In genomic region chr18:24009246-24009645, GRCh38 we compare ENCODE assay signal across 16 cellular contexts. TPM values are rescaled to one million over a fixed set of nuclear protein-coding genes. Genes with fewer than 3 reads are reported as not detected.
DNase-seq lines count a peak whose midpoint lies in the region; ATAC-seq and TF ChIP-seq lines count a peak whose summit lies in the region.
"Had no signal": no experiment of that assay in that cellular context is flagged by ENCODE, and none has a peak within 500 bp of the region (broad histone marks: within the 10 kb centered on the region; RNA-seq: fewer than 3 reads in every experiment).

No MANE protein-coding gene starts in this region.

- no peak for DNase-seq in T-helper 1 cell
- DNase-seq in activated CD8-positive, alpha-beta T cell treated with anti-CD3 and anti-CD28 coated beads for 36 hours = no peak
- DNase-seq in naive thymus-derived CD8-positive, alpha-beta T cell = no peak
- DNase-seq in NCI-H2081 (lab: John Stamatoyannopoulos, UW) = no peak
- DNase-seq in DMS 273 (lab: John Stamatoyannopoulos, UW; ENCODE audit: unreplicated experiment) = no peak
- DNase-seq in NCI-H2196 treated with DMSO at 0.1 percent for 48 hours (lab: John Stamatoyannopoulos, UW; ENCODE audit: unreplicated experiment) = no peak
- DNase-seq: 8988T, EL, GOT3, NCI-H1694, SIG-M5, trophoblast cell had no signal

- TF ChIP-seq CTCF in activated CD8-positive, alpha-beta T cell treated with anti-CD3 and anti-CD28 coated beads for 36 hours (IDR thresholded peaks at IDR 0.05) = no peak

- intact Hi-C loops in activated CD8-positive, alpha-beta T cell treated with anti-CD3 and anti-CD28 coated beads for 36 hours (cut with micrococcal nuclease) = no loop called here

- CTCF ChIA-PET in activated CD8-positive, alpha-beta T cell treated with anti-CD3 and anti-CD28 coated beads for 36 hours (lab: Charles Lee) = interaction anchor here (1.3 kb wide), 1 partner anchor 67 kb away, joined by 4 read pairs; no protein-coding TSS in a partner anchor

- peak overlapping the region; percentile 68 for H3K27ac Mint-ChIP-seq in T-helper 1 cell treated with Interleukin-12 subunit alpha and Interleukin-12 subunit beta and Interleukin-4 antibody, amounts not matched to agents 30 μg/mL and 1 μg/mL, for 36 hours
- peak overlapping the region; percentile 25 for H3K27ac Mint-ChIP-seq in activated CD8-positive, alpha-beta T cell treated with anti-CD3 and anti-CD28 coated beads for 36 hours
- H3K27ac Mint-ChIP-seq in naive thymus-derived CD8-positive, alpha-beta T cell = peak overlapping the region; percentile 83 to 99 (median 94)
- H3K27ac Mint-ChIP-seq: CD14-positive monocyte had no signal

- peaks cover 49% of the 10 kb centered on the region for H3K4me1 Mint-ChIP-seq in T-helper 1 cell treated with Interleukin-12 subunit alpha and Interleukin-12 subunit beta and Interleukin-4 antibody, amounts not matched to agents 30 μg/mL and 1 μg/mL, for 36 hours (ENCODE audit: low read depth)
- peaks cover 71% of the 10 kb centered on the region for H3K4me1 Mint-ChIP-seq in activated CD8-positive, alpha-beta T cell treated with anti-CD3 and anti-CD28 coated beads for 36 hours (ENCODE audit: low read depth)
- peaks cover 33 to 78% (median 61%) of the 10 kb centered on the region in 4 donors for H3K4me1 Mint-ChIP-seq in naive thymus-derived CD8-positive, alpha-beta T cell

- H3K27me3 Mint-ChIP-seq in T-helper 1 cell treated with Interleukin-12 subunit alpha and Interleukin-12 subunit beta and Interleukin-4 antibody, amounts not matched to agents 30 μg/mL and 1 μg/mL, for 36 hours (ENCODE audit: low read depth) = no peaks in the 10 kb centered on the region
- no peaks in the 10 kb centered on the region for H3K27me3 Mint-ChIP-seq in activated CD8-positive, alpha-beta T cell treated with anti-CD3 and anti-CD28 coated beads for 36 hours
- H3K27me3 Mint-ChIP-seq in naive thymus-derived CD8-positive, alpha-beta T cell = no peaks in the 10 kb centered on the region

- peak overlapping the region; percentile 66 for H3K4me3 Mint-ChIP-seq in T-helper 1 cell treated with Interleukin-12 subunit alpha and Interleukin-12 subunit beta and Interleukin-4 antibody, amounts not matched to agents 30 μg/mL and 1 μg/mL, for 36 hours
- H3K4me3 Mint-ChIP-seq in activated CD8-positive, alpha-beta T cell treated with anti-CD3 and anti-CD28 coated beads for 36 hours = no peak overlapping the region
- peak overlapping the region in 9 of 10 donors; percentile 57 to 76 (median 71) for H3K4me3 Mint-ChIP-seq in naive thymus-derived CD8-positive, alpha-beta T cell
- H3K4me3 Mint-ChIP-seq: CD14-positive monocyte had no signal

- no peaks in the 10 kb centered on the region for H3K9me3 Mint-ChIP-seq in T-helper 1 cell treated with Interleukin-12 subunit alpha and Interleukin-12 subunit beta and Interleukin-4 antibody, amounts not matched to agents 30 μg/mL and 1 μg/mL, for 36 hours
- no peaks in the 10 kb centered on the region for H3K9me3 Mint-ChIP-seq in activated CD8-positive, alpha-beta T cell treated with anti-CD3 and anti-CD28 coated beads for 36 hours
- no peaks in the 10 kb centered on the region for H3K9me3 Mint-ChIP-seq in naive thymus-derived CD8-positive, alpha-beta T cell
- H3K9me3 Mint-ChIP-seq: CD14-positive monocyte had no signal

- peak; percentile 4 for ATAC-seq in GM21381 (IDR thresholded peaks at IDR 0.05; ENCODE audit: unreplicated experiment)
- no peak for ATAC-seq in activated CD8-positive, alpha-beta T cell treated with anti-CD3 and anti-CD28 coated beads for 36 hours
- no peak for ATAC-seq in naive thymus-derived CD8-positive, alpha-beta T cell
- ATAC-seq: esophagus mucosa had no signal

- H3K36me3 Mint-ChIP-seq in T-helper 1 cell treated with Interleukin-12 subunit alpha and Interleukin-12 subunit beta and Interleukin-4 antibody, amounts not matched to agents 30 μg/mL and 1 μg/mL, for 36 hours (ENCODE audit: low read depth) = no peaks in the 10 kb centered on the region
- no peaks in the 10 kb centered on the region for H3K36me3 Mint-ChIP-seq in activated CD8-positive, alpha-beta T cell treated with anti-CD3 and anti-CD28 coated beads for 36 hours (ENCODE audit: low read depth)
- H3K36me3 Mint-ChIP-seq in naive thymus-derived CD8-positive, alpha-beta T cell = no peaks in the 10 kb centered on the region
- H3K36me3 Mint-ChIP-seq: CD14-positive monocyte had no signal

- POLR2A ChIA-PET in activated CD8-positive, alpha-beta T cell treated with anti-CD3 and anti-CD28 coated beads for 36 hours (lab: Charles Lee) = interaction anchor here (0.9 kb wide), 1 partner anchor 8 kb away, joined by 3 read pairs; no protein-coding TSS in a partner anchor
- POLR2A ChIA-PET in naive thymus-derived CD8-positive, alpha-beta T cell (lab: Charles Lee) = interaction anchor here (1.4 to 3.4 kb wide), 2 partner anchors 11 to 38 kb away, joined by 4 to 13 read pairs; no protein-coding TSS in a partner anchor

RNA-seq across cellular contexts. Expression of gene TTC39C, which starts 5.3 kb away (rescaled TPM):
- total RNA-seq in activated CD8-positive, alpha-beta T cell treated with anti-CD3 and anti-CD28 coated beads for 36 hours = 10 to 100 TPM; 37.9 to 43.0 TPM
- total RNA-seq in naive thymus-derived CD8-positive, alpha-beta T cell = 10 to 100 TPM; 80.2 to 83.3 TPM
- polyA plus RNA-seq in naive thymus-derived CD8-positive, alpha-beta T cell = 10 to 100 TPM; 36.5 to 60.6 (median 39.3) TPM

Comparison
In these comparisons a context has a peak if more than half of its experiments do, and no peak if none do; other contexts are left out.
1. H3K27ac Mint-ChIP-seq: peak in every context shown above with its lines; median percentile 94 in naive thymus-derived CD8-positive, alpha-beta T cell; 68 in T-helper 1 cell treated with Interleukin-12 subunit alpha and Interleukin-12 subunit beta and Interleukin-4 antibody, amounts not matched to agents 30 μg/mL and 1 μg/mL, for 36 hours; 25 in activated CD8-positive, alpha-beta T cell treated with anti-CD3 and anti-CD28 coated beads for 36 hours.